1 cellular context compared by ENCODE assay signal in genomic region chr6:30875244-30876038, GRCh38.
TF ChIP-seq lines count a peak whose summit lies in the region.

No MANE protein-coding gene starts in this region.

TF ChIP-seq in K562, 482 proteins besides CTCF, POLR2A, EP300 and RAD21 (continued from another document and continues in another):
- no peak for TF ChIP-seq ZBTB43 (CRISPR knock-in tag; IDR thresholded peaks at IDR 0.05)
- no peak for TF ChIP-seq ZFX (CRISPR knock-in tag; IDR thresholded peaks at IDR 0.05)
- TF ChIP-seq NR4A1 (CRISPR knock-in tag; IDR thresholded peaks at IDR 0.05) = no peak
- TF ChIP-seq NR4A1 (tag; IDR thresholded peaks at IDR 0.05) = peak; percentile 92
- TF ChIP-seq, protein P1, sequence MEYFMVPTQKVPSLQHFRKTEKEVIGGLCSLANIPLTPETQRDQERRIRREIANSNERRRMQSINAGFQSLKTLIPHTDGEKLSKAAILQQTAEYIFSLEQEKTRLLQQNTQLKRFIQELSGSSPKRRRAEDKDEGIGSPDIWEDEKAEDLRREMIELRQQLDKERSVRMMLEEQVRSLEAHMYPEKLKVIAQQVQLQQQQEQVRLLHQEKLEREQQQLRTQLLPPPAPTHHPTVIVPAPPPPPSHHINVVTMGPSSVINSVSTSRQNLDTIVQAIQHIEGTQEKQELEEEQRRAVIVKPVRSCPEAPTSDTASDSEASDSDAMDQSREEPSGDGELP (CRISPR knock-in tag; IDR thresholded peaks at IDR 0.05; ENCODE audit: borderline replicate concordance) = peak; percentile 22
- peak; percentile 77; the same call in 1 of the 2 replicates for TF ChIP-seq PTRF (tag; IDR thresholded peaks at IDR 0.05)
- TF ChIP-seq, protein P2, sequence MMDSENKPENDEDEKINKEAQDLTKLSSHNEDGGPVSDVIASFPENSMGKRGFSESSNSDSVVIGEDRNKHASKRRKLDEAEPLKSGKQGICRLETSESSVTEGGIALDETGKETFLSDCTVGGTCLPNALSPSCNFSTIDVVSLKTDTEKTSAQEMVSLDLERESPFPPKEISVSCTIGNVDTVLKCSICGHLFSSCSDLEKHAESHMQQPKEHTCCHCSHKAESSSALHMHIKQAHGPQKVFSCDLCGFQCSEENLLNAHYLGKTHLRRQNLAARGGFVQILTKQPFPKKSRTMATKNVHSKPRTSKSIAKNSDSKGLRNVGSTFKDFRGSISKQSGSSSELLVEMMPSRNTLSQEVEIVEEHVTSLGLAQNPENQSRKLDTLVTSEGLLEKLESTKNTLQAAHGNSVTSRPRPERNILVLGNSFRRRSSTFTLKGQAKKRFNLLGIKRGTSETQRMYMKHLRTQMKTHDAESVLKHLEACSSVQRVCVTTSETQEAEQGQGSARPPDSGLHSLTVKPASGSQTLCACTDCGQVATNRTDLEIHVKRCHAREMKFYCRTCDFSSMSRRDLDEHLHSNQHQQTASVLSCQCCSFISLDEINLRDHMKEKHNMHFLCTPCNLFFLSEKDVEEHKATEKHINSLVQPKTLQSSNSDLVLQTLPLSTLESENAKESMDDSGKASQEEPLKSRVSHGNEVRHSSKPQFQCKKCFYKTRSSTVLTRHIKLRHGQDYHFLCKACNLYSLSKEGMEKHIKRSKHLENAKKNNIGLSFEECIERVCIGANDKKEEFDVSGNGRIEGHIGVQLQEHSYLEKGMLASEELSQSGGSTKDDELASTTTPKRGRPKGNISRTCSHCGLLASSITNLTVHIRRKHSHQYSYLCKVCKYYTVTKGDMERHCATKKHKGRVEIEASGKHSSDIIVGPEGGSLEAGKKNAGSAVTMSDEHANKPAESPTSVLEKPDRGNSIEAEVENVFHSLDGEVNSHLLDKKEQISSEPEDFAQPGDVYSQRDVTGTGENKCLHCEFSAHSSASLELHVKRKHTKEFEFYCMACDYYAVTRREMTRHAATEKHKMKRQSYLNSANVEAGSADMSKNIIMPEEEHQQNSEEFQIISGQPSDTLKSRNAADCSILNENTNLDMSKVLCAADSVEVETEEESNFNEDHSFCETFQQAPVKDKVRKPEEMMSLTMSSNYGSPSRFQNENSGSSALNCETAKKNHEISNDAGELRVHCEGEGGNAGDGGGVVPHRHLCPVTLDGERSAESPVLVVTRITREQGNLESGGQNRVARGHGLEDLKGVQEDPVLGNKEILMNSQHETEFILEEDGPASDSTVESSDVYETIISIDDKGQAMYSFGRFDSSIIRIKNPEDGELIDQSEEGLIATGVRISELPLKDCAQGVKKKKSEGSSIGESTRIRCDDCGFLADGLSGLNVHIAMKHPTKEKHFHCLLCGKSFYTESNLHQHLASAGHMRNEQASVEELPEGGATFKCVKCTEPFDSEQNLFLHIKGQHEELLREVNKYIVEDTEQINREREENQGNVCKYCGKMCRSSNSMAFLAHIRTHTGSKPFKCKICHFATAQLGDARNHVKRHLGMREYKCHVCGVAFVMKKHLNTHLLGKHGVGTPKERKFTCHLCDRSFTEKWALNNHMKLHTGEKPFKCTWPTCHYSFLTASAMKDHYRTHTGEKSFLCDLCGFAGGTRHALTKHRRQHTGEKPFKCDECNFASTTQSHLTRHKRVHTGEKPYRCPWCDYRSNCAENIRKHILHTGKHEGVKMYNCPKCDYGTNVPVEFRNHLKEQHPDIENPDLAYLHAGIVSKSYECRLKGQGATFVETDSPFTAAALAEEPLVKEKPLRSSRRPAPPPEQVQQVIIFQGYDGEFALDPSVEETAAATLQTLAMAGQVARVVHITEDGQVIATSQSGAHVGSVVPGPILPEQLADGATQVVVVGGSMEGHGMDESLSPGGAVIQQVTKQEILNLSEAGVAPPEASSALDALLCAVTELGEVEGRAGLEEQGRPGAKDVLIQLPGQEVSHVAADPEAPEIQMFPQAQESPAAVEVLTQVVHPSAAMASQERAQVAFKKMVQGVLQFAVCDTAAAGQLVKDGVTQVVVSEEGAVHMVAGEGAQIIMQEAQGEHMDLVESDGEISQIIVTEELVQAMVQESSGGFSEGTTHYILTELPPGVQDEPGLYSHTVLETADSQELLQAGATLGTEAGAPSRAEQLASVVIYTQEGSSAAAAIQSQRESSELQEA (IDR thresholded peaks at IDR 0.05; ENCODE audit: low read depth) = no peak
- peak; percentile 59 for TF ChIP-seq EP400 (IDR thresholded peaks at IDR 0.05)
- TF ChIP-seq, protein P3, sequence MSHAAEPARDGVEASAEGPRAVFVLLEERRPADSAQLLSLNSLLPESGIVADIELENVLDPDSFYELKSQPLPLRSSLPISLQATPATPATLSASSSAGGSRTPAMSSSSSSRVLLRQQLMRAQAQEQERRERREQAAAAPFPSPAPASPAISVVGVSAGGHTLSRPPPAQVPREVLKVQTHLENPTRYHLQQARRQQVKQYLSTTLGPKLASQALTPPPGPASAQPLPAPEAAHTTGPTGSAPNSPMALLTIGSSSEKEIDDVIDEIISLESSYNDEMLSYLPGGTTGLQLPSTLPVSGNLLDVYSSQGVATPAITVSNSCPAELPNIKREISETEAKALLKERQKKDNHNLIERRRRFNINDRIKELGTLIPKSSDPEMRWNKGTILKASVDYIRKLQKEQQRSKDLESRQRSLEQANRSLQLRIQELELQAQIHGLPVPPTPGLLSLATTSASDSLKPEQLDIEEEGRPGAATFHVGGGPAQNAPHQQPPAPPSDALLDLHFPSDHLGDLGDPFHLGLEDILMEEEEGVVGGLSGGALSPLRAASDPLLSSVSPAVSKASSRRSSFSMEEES (CRISPR knock-in tag; IDR thresholded peaks at IDR 0.05) = no peak
- TF ChIP-seq ZEB2 (IDR thresholded peaks at IDR 0.05) = peak; percentile 49; the same call in 1 of the 2 replicates
- TF ChIP-seq, protein P4, sequence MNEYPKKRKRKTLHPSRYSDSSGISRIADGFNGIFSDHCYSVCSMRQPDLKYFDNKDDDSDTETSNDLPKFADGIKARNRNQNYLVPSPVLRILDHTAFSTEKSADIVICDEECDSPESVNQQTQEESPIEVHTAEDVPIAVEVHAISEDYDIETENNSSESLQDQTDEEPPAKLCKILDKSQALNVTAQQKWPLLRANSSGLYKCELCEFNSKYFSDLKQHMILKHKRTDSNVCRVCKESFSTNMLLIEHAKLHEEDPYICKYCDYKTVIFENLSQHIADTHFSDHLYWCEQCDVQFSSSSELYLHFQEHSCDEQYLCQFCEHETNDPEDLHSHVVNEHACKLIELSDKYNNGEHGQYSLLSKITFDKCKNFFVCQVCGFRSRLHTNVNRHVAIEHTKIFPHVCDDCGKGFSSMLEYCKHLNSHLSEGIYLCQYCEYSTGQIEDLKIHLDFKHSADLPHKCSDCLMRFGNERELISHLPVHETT (CRISPR knock-in tag; conservative IDR thresholded peaks at IDR 0.05 in 1 of 2, IDR thresholded peaks at IDR 0.05 in 1 of 2) = peak in 1 of 2 experiments; percentile 56; a peak in 1 of 4 replicates
- peak; percentile 45; the same call in 1 of the 2 replicates for TF ChIP-seq EHMT2 (IDR thresholded peaks at IDR 0.05)
- no peak for TF ChIP-seq SMARCB1 (IDR thresholded peaks at IDR 0.05; ENCODE audit: insufficient read length, low read depth)
- TF ChIP-seq, protein P5, sequence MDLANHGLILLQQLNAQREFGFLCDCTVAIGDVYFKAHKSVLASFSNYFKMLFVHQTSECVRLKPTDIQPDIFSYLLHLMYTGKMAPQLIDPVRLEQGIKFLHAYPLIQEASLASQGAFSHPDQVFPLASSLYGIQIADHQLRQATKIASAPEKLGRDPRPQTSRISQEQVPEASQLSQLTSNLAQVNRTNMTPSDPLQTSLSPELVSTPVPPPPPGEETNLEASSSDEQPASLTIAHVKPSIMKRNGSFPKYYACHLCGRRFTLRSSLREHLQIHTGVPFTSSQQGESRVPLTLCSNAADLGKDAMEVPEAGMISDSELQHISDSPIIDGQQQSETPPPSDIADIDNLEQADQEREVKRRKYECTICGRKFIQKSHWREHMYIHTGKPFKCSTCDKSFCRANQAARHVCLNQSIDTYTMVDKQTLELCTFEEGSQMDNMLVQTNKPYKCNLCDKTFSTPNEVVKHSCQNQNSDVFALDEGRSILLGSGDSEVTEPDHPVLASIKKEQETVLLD (IDR thresholded peaks at IDR 0.05) = no peak
- TF ChIP-seq SOX6 (IDR thresholded peaks at IDR 0.05) = peak; percentile 42; the same call in 1 of the 2 replicates
- 0 out of 4 replicates have a peak, but pooled peaks of 1 of the 2 experiments have one; percentile 31 for TF ChIP-seq TBL1XR1 (IDR thresholded peaks at IDR 0.05; ENCODE audit: low read length in 2 of 2)
- TF ChIP-seq CHAMP1 (IDR thresholded peaks at IDR 0.05) = 0 out of 2 replicates have a peak, but pooled peaks have one; percentile 34
- peak; percentile 90 for TF ChIP-seq CREB3 (tag; conservative IDR thresholded peaks at IDR 0.05; ENCODE audit: low read depth)
- TF ChIP-seq MCM7 (IDR thresholded peaks at IDR 0.05) = no peak
- TF ChIP-seq, protein P6, sequence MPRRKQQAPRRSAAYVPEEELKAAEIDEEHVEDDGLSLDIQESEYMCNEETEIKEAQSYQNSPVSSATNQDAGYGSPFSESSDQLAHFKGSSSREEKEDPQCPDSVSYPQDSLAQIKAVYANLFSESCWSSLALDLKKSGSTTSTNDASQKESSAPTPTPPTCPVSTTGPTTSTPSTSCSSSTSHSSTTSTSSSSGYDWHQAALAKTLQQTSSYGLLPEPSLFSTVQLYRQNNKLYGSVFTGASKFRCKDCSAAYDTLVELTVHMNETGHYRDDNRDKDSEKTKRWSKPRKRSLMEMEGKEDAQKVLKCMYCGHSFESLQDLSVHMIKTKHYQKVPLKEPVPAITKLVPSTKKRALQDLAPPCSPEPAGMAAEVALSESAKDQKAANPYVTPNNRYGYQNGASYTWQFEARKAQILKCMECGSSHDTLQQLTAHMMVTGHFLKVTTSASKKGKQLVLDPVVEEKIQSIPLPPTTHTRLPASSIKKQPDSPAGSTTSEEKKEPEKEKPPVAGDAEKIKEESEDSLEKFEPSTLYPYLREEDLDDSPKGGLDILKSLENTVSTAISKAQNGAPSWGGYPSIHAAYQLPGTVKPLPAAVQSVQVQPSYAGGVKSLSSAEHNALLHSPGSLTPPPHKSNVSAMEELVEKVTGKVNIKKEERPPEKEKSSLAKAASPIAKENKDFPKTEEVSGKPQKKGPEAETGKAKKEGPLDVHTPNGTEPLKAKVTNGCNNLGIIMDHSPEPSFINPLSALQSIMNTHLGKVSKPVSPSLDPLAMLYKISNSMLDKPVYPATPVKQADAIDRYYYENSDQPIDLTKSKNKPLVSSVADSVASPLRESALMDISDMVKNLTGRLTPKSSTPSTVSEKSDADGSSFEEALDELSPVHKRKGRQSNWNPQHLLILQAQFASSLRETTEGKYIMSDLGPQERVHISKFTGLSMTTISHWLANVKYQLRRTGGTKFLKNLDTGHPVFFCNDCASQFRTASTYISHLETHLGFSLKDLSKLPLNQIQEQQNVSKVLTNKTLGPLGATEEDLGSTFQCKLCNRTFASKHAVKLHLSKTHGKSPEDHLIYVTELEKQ (CRISPR knock-in tag; IDR thresholded peaks at IDR 0.05) = no peak
- TF ChIP-seq ARID3A (IDR thresholded peaks at IDR 0.05; ENCODE audit: borderline replicate concordance, low read depth, low read length) = no peak
- peak; percentile 80; the same call in 1 of the 2 replicates for TF ChIP-seq IFI16 (CRISPR knock-in tag; IDR thresholded peaks at IDR 0.05)
- TF ChIP-seq NBN (IDR thresholded peaks at IDR 0.05; ENCODE audit: low read depth) = peak; percentile 61; the same call in 1 of the 2 replicates
- no peak for TF ChIP-seq HDAC3 (IDR thresholded peaks at IDR 0.05; ENCODE audit: borderline replicate concordance, partially characterized antibody)
